ENCODE assay signal across 8 cellular contexts in genomic region chr5:36150676-36151433, GRCh38. TPM values are rescaled to one million over a fixed set of nuclear protein-coding genes. Genes with fewer than 3 reads are reported as not detected.
DNase-seq lines count a peak whose midpoint lies in the region; ATAC-seq and TF ChIP-seq lines count a peak whose summit lies in the region.

No MANE protein-coding gene starts in this region.

- peaks cover 8 to 25% of the 10 kb centered on the region in 2 donors for H3K36me3 Mint-ChIP-seq in activated T-cell treated with anti-CD3 and anti-CD28 coated beads, Interleukin-2, amount 50 U/mL, for 72 hours (ENCODE audit: insufficient read depth in 2 of 2)
- H3K36me3 Mint-ChIP-seq in nephron progenitor cell (ENCODE audit: low read depth): peaks cover 23% of the 10 kb centered on the region

- ATAC-seq in GM19035 (IDR thresholded peaks at IDR 0.05; ENCODE audit: unreplicated experiment): peak; percentile 26
- ATAC-seq in HG03575 (IDR thresholded peaks at IDR 0.05; ENCODE audit: extremely low read depth, insufficient number of reproducible peaks, low FRiP score, unreplicated experiment): peak; percentile 28
- ATAC-seq in activated T-cell treated with anti-CD3 and anti-CD28 coated beads, Interleukin-2, amount 50 U/mL, for 72 hours (replicated peaks in 1 of 2): peak; percentile 21 to 30

- H3K4me1 ChIP-seq in NT2/D1 (ENCODE audit: insufficient read depth, insufficient read length): no peaks in the 10 kb centered on the region
- H3K4me1 ChIP-seq in fibroblast of lung (ENCODE audit: control insufficient read depth, extremely low read depth, insufficient read depth, low read length): peaks cover 2% of the 10 kb centered on the region
- H3K4me1 ChIP-seq in tibial artery: peaks cover 0 to 52% (median 24%) of the 10 kb centered on the region in 4 donors

- peaks cover 33% of the 10 kb centered on the region for H3K79me2 ChIP-seq in fibroblast of lung (ENCODE audit: control insufficient read depth, insufficient read depth, low read length)

- no peaks in the 10 kb centered on the region for H4K20me1 ChIP-seq in fibroblast of lung (ENCODE audit: control insufficient read depth, extremely low read depth, insufficient read depth, low read length)

- peak overlapping the region; percentile 96 for H2AFZ ChIP-seq in fibroblast of lung (ENCODE audit: low read length)

- TF ChIP-seq CTCF in AG04450 (IDR thresholded peaks at IDR 0.05; ENCODE audit: low read depth, low read length) (peak; percentile 15), fibroblast of lung (conservative IDR thresholded peaks at IDR 0.05 in 1 of 2, IDR thresholded peaks at IDR 0.05 in 1 of 2; ENCODE audit: low read depth in 1 of 2, low read length in 2 of 2) (no peak), nephron progenitor cell (IDR thresholded peaks at IDR 0.05) (no peak), tibial artery (IDR thresholded peaks at IDR 0.05) (no peak)

- CTCF ChIA-PET in AG04450 (lab: Charles Lee): interaction anchor here (0.8 to 3.7 kb wide), 3 partner anchors 27 to 545 kb away, joined by 3 to 31 read pairs (median 4); no protein-coding TSS in a partner anchor

- intact Hi-C loops in tibial artery (cut with DNase I; ENCODE audit: low total_unique reads): loop anchor here (10.0 kb wide), 1 partner anchor 84 kb away; no protein-coding TSS in a partner anchor

- H3K9me3 ChIP-seq in AG04450 (ENCODE audit: control insufficient read depth, insufficient read depth, low read length) (0 out of 2 replicates have a peak, but pooled peaks cover 2% of the 10 kb centered on the region), NT2/D1 (ENCODE audit: insufficient read depth, low read length) (no peaks in the 10 kb centered on the region), fibroblast of lung (ENCODE audit: control insufficient read depth, insufficient read depth, low read depth, low read length) (no peaks in the 10 kb centered on the region), tibial artery (no peaks in the 10 kb centered on the region)

- POLR2A ChIA-PET in AG04450 (lab: Yijun Ruan, JAX): interaction anchor here (0.6 to 1.5 kb wide), 2 partner anchors 19 to 91 kb away, joined by 5 read pairs; partner anchors contain the start of gene NADK2

- no peaks in the 10 kb centered on the region for H3K9me3 Mint-ChIP-seq in activated T-cell treated with anti-CD3 and anti-CD28 coated beads, Interleukin-2, amount 50 U/mL, for 72 hours
- no peaks in the 10 kb centered on the region for H3K9me3 Mint-ChIP-seq in nephron progenitor cell

- H3K4me3 ChIP-seq in AG04450 (ENCODE audit: low read depth, low read length) (peak overlapping the region; percentile 84), NT2/D1 (ENCODE audit: insufficient read length, low read depth) (peak overlapping the region; percentile 79), fibroblast of lung (replicated peaks in 1 of 4; ENCODE audit: control extremely low read depth in 1 of 4, insufficient read depth in 1 of 4, low read depth in 3 of 4, low read length in 4 of 4) (peak overlapping the region; percentile 58 to 99 (median 80)), tibial artery (peak overlapping the region; percentile 94 to 98)

- peaks cover 63% of the 10 kb centered on the region for H3K4me1 Mint-ChIP-seq in activated T-cell treated with anti-CD3 and anti-CD28 coated beads, Interleukin-2, amount 50 U/mL, for 72 hours (ENCODE audit: low read depth)
- H3K4me1 Mint-ChIP-seq in nephron progenitor cell: peaks cover 46% of the 10 kb centered on the region

- H3K27me3 ChIP-seq in AG04450 (ENCODE audit: control insufficient read depth, insufficient read depth, low read length): no peaks in the 10 kb centered on the region
- no peaks in the 10 kb centered on the region for H3K27me3 ChIP-seq in NT2/D1 (ENCODE audit: insufficient read depth, insufficient read length)
- H3K27me3 ChIP-seq in fibroblast of lung (ENCODE audit: control insufficient read depth, insufficient read depth, low read length): no peaks in the 10 kb centered on the region
- H3K27me3 ChIP-seq in tibial artery: no peaks in the 10 kb centered on the region

- H3K27ac ChIP-seq in AG04450 (ENCODE audit: low read depth, low read length) (no peak overlapping the region), fibroblast of lung (ENCODE audit: insufficient read depth, low read length) (peak overlapping the region; percentile 71), tibial artery (peak overlapping the region; percentile 83 to 90)

- H3K4me2 ChIP-seq in fibroblast of lung (ENCODE audit: extremely low read depth, insufficient read depth, low read length): peak overlapping the region; percentile 42

- no peaks in the 10 kb centered on the region for H3K27me3 Mint-ChIP-seq in activated T-cell treated with anti-CD3 and anti-CD28 coated beads, Interleukin-2, amount 50 U/mL, for 72 hours (ENCODE audit: low read depth)
- peaks cover 6% of the 10 kb centered on the region for H3K27me3 Mint-ChIP-seq in nephron progenitor cell (ENCODE audit: low read depth, poor library complexity)

- peak overlapping the region; percentile 91 to 98 for H3K4me3 Mint-ChIP-seq in activated T-cell treated with anti-CD3 and anti-CD28 coated beads, Interleukin-2, amount 50 U/mL, for 72 hours
- peak overlapping the region; percentile 95 for H3K4me3 Mint-ChIP-seq in nephron progenitor cell

- no peak for DNase-seq in AG04450 (ENCODE audit: low read depth, low spot score)
- DNase-seq in NT2/D1 (ENCODE audit: low read depth, low spot score): peak; percentile 23
- DNase-seq in activated T-cell treated with anti-CD3 and anti-CD28 coated beads, Interleukin-2, amount 50 U/mL, for 72 hours: peak; percentile 57 to 58
- DNase-seq in fibroblast of lung (ENCODE audit: low read depth in 2 of 2): peak; percentile 42 to 44
- peak; percentile 39 for DNase-seq in nephron progenitor cell
- peak in 1 of 2 donors; percentile 26 for DNase-seq in tibial artery

- H3K27ac Mint-ChIP-seq in activated T-cell treated with anti-CD3 and anti-CD28 coated beads, Interleukin-2, amount 50 U/mL, for 72 hours: peak overlapping the region; percentile 97
- peak overlapping the region; percentile 94 for H3K27ac Mint-ChIP-seq in nephron progenitor cell

- peaks cover 29% of the 10 kb centered on the region for H3K36me3 ChIP-seq in NT2/D1 (ENCODE audit: insufficient read depth, insufficient read length, low read length)
- H3K36me3 ChIP-seq in fibroblast of lung (ENCODE audit: control insufficient read depth, insufficient read depth, low read length): no peaks in the 10 kb centered on the region
- peaks cover 0 to 12% (median 0%) of the 10 kb centered on the region in 3 donors for H3K36me3 ChIP-seq in tibial artery

- H3K9ac ChIP-seq in NT2/D1 (ENCODE audit: insufficient read length, low read depth): peak overlapping the region; percentile 86
- H3K9ac ChIP-seq in fibroblast of lung (ENCODE audit: insufficient read depth, low read length): peak overlapping the region; percentile 86

RNA-seq across cellular contexts. Expression of gene LMBRD2, which starts 0.8 kb away (rescaled TPM):
- polyA plus RNA-seq in AG04450 (2011; rRNA removed) (4.1 and 5.3 TPM in 2 replicates), fibroblast of lung (4.7 and 7.2 TPM in 2 replicates)
- polyA minus RNA-seq in AG04450 (2011; rRNA and poly(A)+ RNA removed): 4.5 and 10.1 TPM in 2 replicates
- total RNA-seq in activated T-cell treated with anti-CD3 and anti-CD28 coated beads, Interleukin-2, amount 50 U/mL, for 72 hours: 10 to 100 TPM; 15.8 to 17.6 TPM
- total RNA-seq in fibroblast of lung: 18.0 and 19.8 TPM in 2 replicates
- polyA plus RNA-seq in fibroblast of lung (2012): 3.7 and 5.2 TPM in 2 replicates
- polyA minus RNA-seq in fibroblast of lung (ENCODE audit: low replicate concordance): 1.9 and 2.5 TPM in 2 replicates

RNA-seq across cellular contexts. Expression of gene SKP2, which starts 1.1 kb away (rescaled TPM):
- polyA plus RNA-seq in AG04450 (2011; rRNA removed): 21.6 and 24.6 TPM in 2 replicates
- 35.7 and 43.5 TPM in 2 replicates for polyA minus RNA-seq in AG04450 (2011; rRNA and poly(A)+ RNA removed)
- 10 to 100 TPM; 25.3 to 36.8 TPM for total RNA-seq in activated T-cell treated with anti-CD3 and anti-CD28 coated beads, Interleukin-2, amount 50 U/mL, for 72 hours
- total RNA-seq in fibroblast of lung: 10.6 and 11.0 TPM in 2 replicates
- 22.4 and 30.8 TPM in 2 replicates for polyA plus RNA-seq in fibroblast of lung
- polyA plus RNA-seq in fibroblast of lung (2012): 15.2 and 22.4 TPM in 2 replicates
- 29.7 and 50.2 TPM in 2 replicates for polyA minus RNA-seq in fibroblast of lung (ENCODE audit: low replicate concordance)
